17 cellular contexts compared by ENCODE assay signal in the genomic region with DNA sequence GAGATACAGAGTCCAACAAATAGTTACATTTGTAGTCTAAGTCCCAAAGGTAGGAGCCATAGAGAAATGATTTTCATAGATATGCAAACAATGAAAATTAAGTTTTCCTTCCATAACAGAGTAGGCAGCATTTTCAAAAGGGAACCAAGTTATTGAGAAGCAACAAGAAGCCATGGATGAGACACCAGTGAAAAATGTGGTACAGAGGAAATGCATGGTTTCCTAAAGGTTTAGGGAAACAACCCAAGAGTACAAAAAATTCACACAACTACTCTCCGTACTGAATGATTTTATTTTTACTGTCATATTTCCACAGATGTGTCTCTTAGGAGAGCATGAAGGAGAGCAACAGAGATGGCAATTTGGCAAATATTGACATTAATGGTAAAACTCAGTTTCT.
DNase-seq lines count a peak whose midpoint lies in the region; FAIRE-seq and TF ChIP-seq lines count a peak whose summit lies in the region.
"Had no signal": no experiment of that assay in that cellular context is flagged by ENCODE, and none has a peak within 500 bp of the region (broad histone marks: within the 10 kb centered on the region; RNA-seq: fewer than 3 reads in every experiment).

No MANE protein-coding gene starts in this region.

- TF ChIP-seq CTCF in astrocyte (IDR thresholded peaks at IDR 0.05; ENCODE audit: insufficient read depth, low read depth, low read length) (no peak), foreskin fibroblast (IDR thresholded peaks at IDR 0.05; ENCODE audit: low read depth, low read length) (no peak), smooth muscle cell (IDR thresholded peaks at IDR 0.05; ENCODE audit: borderline replicate concordance, insufficient read depth, poor library complexity, severe bottlenecking) (no peak), transverse colon (IDR thresholded peaks at IDR 0.05) (no peak), kidney (IDR thresholded peaks at IDR 0.05; ENCODE audit: borderline replicate concordance, extremely low read depth, insufficient read depth) (no peak)

- H3K4me1 Mint-ChIP-seq in astrocyte (ENCODE audit: low read depth, unreplicated experiment): peaks cover 18% of the 10 kb centered on the region
- H3K4me1 Mint-ChIP-seq: IgD-negative memory B cell had no signal

- no peaks in the 10 kb centered on the region for H4K20me1 ChIP-seq in astrocyte (ENCODE audit: insufficient read depth, low read length)
- no peaks in the 10 kb centered on the region for H4K20me1 ChIP-seq in smooth muscle cell (ENCODE audit: low read depth)
- H4K20me1 ChIP-seq: BLaER1 treated with 17β-estradiol and CSF1 and Interleukin-3, amounts not matched to agents 10 nM and 100 nM had no signal

- no peaks in the 10 kb centered on the region for H3K79me2 ChIP-seq in astrocyte (ENCODE audit: insufficient read depth, low read length)
- H3K79me2 ChIP-seq in smooth muscle cell (ENCODE audit: low read depth): no peaks in the 10 kb centered on the region

- no peak overlapping the region for H3K9ac ChIP-seq in astrocyte (ENCODE audit: low read length)
- H3K9ac ChIP-seq in smooth muscle cell (ENCODE audit: low read depth): no peak overlapping the region
- no peak overlapping the region for H3K9ac ChIP-seq in kidney (ENCODE audit: low read length in 2 of 2)
- H3K9ac ChIP-seq: BLaER1 treated with 17β-estradiol and CSF1 and Interleukin-3, amounts not matched to agents 10 nM and 100 nM had no signal

- no peaks in the 10 kb centered on the region for H3K36me3 Mint-ChIP-seq in astrocyte (ENCODE audit: low read depth, unreplicated experiment)
- H3K36me3 Mint-ChIP-seq: IgD-negative memory B cell had no signal

- no peak for FAIRE-seq in astrocyte (lab: Jason Lieb, UNC)
- FAIRE-seq in kidney (lab: Jason Lieb, UNC): no peak
- FAIRE-seq: GM12878, RCC 7860 had no signal

- no peak for TF ChIP-seq EP300 in transverse colon (IDR thresholded peaks at IDR 0.05; ENCODE audit: low read depth)

- H2AFZ ChIP-seq in astrocyte (ENCODE audit: low read depth, low read length) (no peak overlapping the region), smooth muscle cell (ENCODE audit: low read depth) (peak overlapping the region; percentile 32)

- no peaks in the 10 kb centered on the region for H3K27me3 Mint-ChIP-seq in astrocyte (ENCODE audit: low read depth, unreplicated experiment)
- H3K27me3 Mint-ChIP-seq: IgD-negative memory B cell had no signal

- H3K27me3 ChIP-seq in astrocyte (ENCODE audit: insufficient read depth, low read length) (no peaks in the 10 kb centered on the region), smooth muscle cell (ENCODE audit: low read depth) (no peaks in the 10 kb centered on the region), transverse colon (no peaks in the 10 kb centered on the region)
- H3K27me3 ChIP-seq: BLaER1 treated with 17β-estradiol and CSF1 and Interleukin-3, amounts not matched to agents 10 nM and 100 nM had no signal

- DNase-seq in HS-5 (ENCODE audit: low read depth): peak; percentile 36
- peak; percentile 12 for DNase-seq in astrocyte (ENCODE audit: low read depth)
- peak; percentile 6 for DNase-seq in foreskin fibroblast
- no peak for DNase-seq in smooth muscle cell (lab: John Stamatoyannopoulos, UW; ENCODE audit: unreplicated experiment)
- no peak for DNase-seq in hypothalamus (lab: John Stamatoyannopoulos, UW)
- DNase-seq in transverse colon: no peak
- DNase-seq in kidney: no peak
- DNase-seq: DMS153, NCI-H1436, NCI-H2029 treated with DMSO at 0.1 percent for 48 hours, NCI-H524, SHP77 treated with DMSO at 0.1 percent for 48 hours had no signal

- peak overlapping the region; percentile 47 for H3K4me2 ChIP-seq in astrocyte (ENCODE audit: low read length)
- no peak overlapping the region for H3K4me2 ChIP-seq in smooth muscle cell

- no peaks in the 10 kb centered on the region for H3F3A ChIP-seq in smooth muscle cell (ENCODE audit: low read depth)

- no peak for TF ChIP-seq POLR2A in transverse colon (IDR thresholded peaks at IDR 0.05)

- H3K4me3 Mint-ChIP-seq in astrocyte (ENCODE audit: unreplicated experiment): no peak overlapping the region
- H3K4me3 Mint-ChIP-seq: IgD-negative memory B cell had no signal

- H3K27ac ChIP-seq in astrocyte (ENCODE audit: low read depth, low read length): no peak overlapping the region
- H3K27ac ChIP-seq in smooth muscle cell (ENCODE audit: low read depth): no peak overlapping the region
- H3K27ac ChIP-seq in transverse colon: no peak overlapping the region
- no peak overlapping the region for H3K27ac ChIP-seq in kidney (ENCODE audit: low read depth in 2 of 2, low read length in 2 of 2)
- H3K27ac ChIP-seq: BLaER1 treated with 17β-estradiol and CSF1 and Interleukin-3, amounts not matched to agents 10 nM and 100 nM had no signal

- H3K4me3 ChIP-seq in astrocyte (ENCODE audit: insufficient read depth, low read depth, low read length): no peak overlapping the region
- no peak overlapping the region for H3K4me3 ChIP-seq in foreskin fibroblast (ENCODE audit: low read depth in 1 of 2, low read length in 2 of 2)
- H3K4me3 ChIP-seq in smooth muscle cell: no peak overlapping the region
- H3K4me3 ChIP-seq in transverse colon: no peak overlapping the region
- no peak overlapping the region for H3K4me3 ChIP-seq in kidney (ENCODE audit: low read length in 2 of 2)
- H3K4me3 ChIP-seq: BLaER1 treated with 17β-estradiol and CSF1 and Interleukin-3, amounts not matched to agents 10 nM and 100 nM; GM12878; HAP-1 had no signal

- H3K36me3 ChIP-seq in astrocyte (ENCODE audit: insufficient read depth, low read length): no peaks in the 10 kb centered on the region
- no peaks in the 10 kb centered on the region for H3K36me3 ChIP-seq in smooth muscle cell (ENCODE audit: low read depth)
- H3K36me3 ChIP-seq in transverse colon: no peaks in the 10 kb centered on the region
- no peaks in the 10 kb centered on the region for H3K36me3 ChIP-seq in kidney (ENCODE audit: control insufficient read depth in 1 of 2, insufficient read depth in 2 of 2, low read length in 2 of 2)
- H3K36me3 ChIP-seq: BLaER1 treated with 17β-estradiol and CSF1 and Interleukin-3, amounts not matched to agents 10 nM and 100 nM; HAP-1 had no signal

- no peaks in the 10 kb centered on the region for H3K9me3 ChIP-seq in astrocyte (ENCODE audit: insufficient read depth, low read depth, low read length)
- H3K9me3 ChIP-seq in smooth muscle cell (replicated peaks; ENCODE audit: low read depth): no peaks in the 10 kb centered on the region
- H3K9me3 ChIP-seq in transverse colon: no peaks in the 10 kb centered on the region
- no peaks in the 10 kb centered on the region for H3K9me3 ChIP-seq in kidney (ENCODE audit: control insufficient read depth in 1 of 2, low read length in 2 of 2)
- H3K9me3 ChIP-seq: BLaER1 treated with 17β-estradiol and CSF1 and Interleukin-3, amounts not matched to agents 10 nM and 100 nM; HAP-1 had no signal

- WGBS in smooth muscle cell (ENCODE audit: low lambda C conversion rate): 69% methylated on average over 1 of the region's 1 CpG
- 36 to 58% methylated on average over 1 of the region's 1 CpG for WGBS in transverse colon (ENCODE audit: low coverage in 1 of 2), 2 donors

- H3K4me1 ChIP-seq in astrocyte (ENCODE audit: insufficient read depth, low read length) (peaks cover 10% of the 10 kb centered on the region), smooth muscle cell (ENCODE audit: low read depth) (no peaks in the 10 kb centered on the region), transverse colon (no peaks in the 10 kb centered on the region), kidney (ENCODE audit: control insufficient read depth in 1 of 2, insufficient read depth in 1 of 2, low read depth in 1 of 2, low read length in 2 of 2) (no peaks in the 10 kb centered on the region)
- H3K4me1 ChIP-seq: HAP-1 had no signal

- no peak overlapping the region for H3K27ac Mint-ChIP-seq in astrocyte (ENCODE audit: unreplicated experiment)
- H3K27ac Mint-ChIP-seq: IgD-negative memory B cell had no signal

- no peaks in the 10 kb centered on the region for H3K9me3 Mint-ChIP-seq in astrocyte (ENCODE audit: unreplicated experiment)

- in situ Hi-C loops in transverse colon (cut with MboI; ENCODE audit: low pct_ligation_motif_present in 1 of 4, low pct_unique_long_range_greater_than_20kb in 1 of 4, low sequenced_read_pairs in 3 of 4): no loop called here

- intact Hi-C loops in transverse colon (cut with DNase I; ENCODE audit: low total_unique reads): no loop called here
- intact Hi-C loops in kidney (cut with DNase I): no loop called here

Comparison
In these comparisons a context has a peak if more than half of its experiments do, and no peak if none do; other contexts are left out.
1. DNase-seq: peak in HS-5 (single experiment), astrocyte (single experiment) and foreskin fibroblast (2 of 2); none in smooth muscle cell (single experiment), hypothalamus (0 of 51), transverse colon (single experiment) and kidney (single experiment).